ENCODE assay signal across 8 cellular contexts in the genomic region with DNA sequence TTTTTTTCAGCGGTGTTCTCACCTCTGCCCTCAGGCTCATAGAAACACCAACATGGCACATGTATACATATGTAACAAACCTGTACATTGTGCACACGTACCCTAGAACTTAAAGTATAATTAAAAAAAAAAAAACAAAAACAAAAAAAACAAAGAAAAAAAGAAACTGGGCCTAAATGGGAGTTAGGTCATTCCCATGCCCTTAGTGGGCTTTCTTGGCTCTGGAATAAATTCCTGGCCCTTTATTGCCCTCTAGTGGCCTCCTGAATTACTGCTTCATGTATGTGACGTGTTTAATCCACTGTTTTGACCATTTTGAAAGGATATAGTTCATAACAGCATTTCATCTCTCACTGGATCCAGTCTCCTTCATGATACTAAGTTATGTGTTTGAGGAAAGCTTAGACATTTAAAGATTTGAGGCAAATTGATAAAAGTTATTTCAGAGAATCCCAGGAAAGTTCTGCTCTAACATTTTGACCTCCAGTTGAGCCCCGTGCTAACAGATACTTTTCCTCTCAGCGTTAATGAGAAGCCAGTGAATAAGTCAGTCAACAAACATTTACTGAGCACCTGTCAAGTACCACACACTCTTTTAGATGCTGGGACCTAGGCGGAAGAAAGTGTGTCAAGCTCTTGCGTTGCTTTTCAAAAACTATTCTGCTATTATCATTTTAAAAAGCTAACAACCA. TPM values are rescaled to one million over a fixed set of nuclear protein-coding genes. Genes with fewer than 3 reads are reported as not detected.
DNase-seq lines count a peak whose midpoint lies in the region; ATAC-seq, FAIRE-seq and TF ChIP-seq lines count a peak whose summit lies in the region.

No MANE protein-coding gene starts in this region.

- TF ChIP-seq EP300 in sigmoid colon (IDR thresholded peaks at IDR 0.05), result no peak

- TF ChIP-seq CTCF in ascending aorta (IDR thresholded peaks at IDR 0.05), result peak; percentile 50 to 77 (median 75)
- peak; percentile 66 to 86 (median 79) for TF ChIP-seq CTCF in sigmoid colon (IDR thresholded peaks at IDR 0.05)

- H3K9me3 ChIP-seq in ascending aorta (peaks cover 5 to 13% of the 10 kb centered on the region in 2 donors), right cardiac atrium (ENCODE audit: control insufficient read depth, low read length) (peaks cover 2% of the 10 kb centered on the region), sigmoid colon (peaks cover 0 to 6% (median 2%) of the 10 kb centered on the region in 4 donors)

- ATAC-seq in right cardiac atrium (peak; percentile 72 to 73), GM21825 (IDR thresholded peaks at IDR 0.05; ENCODE audit: unreplicated experiment) (no peak)

- no peak overlapping the region for H3K4me3 ChIP-seq in ascending aorta
- H3K4me3 ChIP-seq in right cardiac atrium (ENCODE audit: low read length), result no peak overlapping the region
- H3K4me3 ChIP-seq in sigmoid colon, result no peak overlapping the region

- H3K27me3 ChIP-seq in ascending aorta (no peaks in the 10 kb centered on the region), right cardiac atrium (ENCODE audit: control insufficient read depth, insufficient read depth) (no peaks in the 10 kb centered on the region), sigmoid colon (no peaks in the 10 kb centered on the region)

- DNase-seq in COLO829 (ENCODE audit: low spot score) (peak; percentile 87), H54 (ENCODE audit: insufficient read length, low spot score) (peak; percentile 45), NCI-H446 treated with DMSO at 0.1 percent for 48 hours (lab: John Stamatoyannopoulos, UW) (peak; percentile 41), ascending aorta (ENCODE audit: low spot score in 2 of 2) (peak in 1 of 2 donors; percentile 74), right cardiac atrium (no peak), sigmoid colon (no peak)
- DNase-seq in activated T-cell treated with anti-CD3 and anti-CD28 coated beads, Interleukin-2, amount 50 U/mL, for 48 hours, result no peak

- TF ChIP-seq POLR2A in H54 (IDR thresholded peaks at IDR 0.05; ENCODE audit: low read depth, low read length) (no peak), sigmoid colon (IDR thresholded peaks at IDR 0.05) (no peak)

- FAIRE-seq in H54 (lab: Jason Lieb, UNC), result no peak

- H3K36me3 ChIP-seq in ascending aorta, result no peaks in the 10 kb centered on the region
- H3K36me3 ChIP-seq in sigmoid colon, result no peaks in the 10 kb centered on the region

- intact Hi-C loops in ascending aorta (cut with DNase I) (loop anchor here (2.0 kb wide), 1 partner anchor 54 kb away; a partner anchor contains a TSS), right cardiac atrium (cut with DNase I) (no loop called here), sigmoid colon (cut with DNase I) (loop anchor here (2.0 to 10.0 kb wide), 3 partner anchors 121 to 1708 kb away; no protein-coding TSS in a partner anchor)

- peak overlapping the region in 1 of 2 donors; percentile 25 for H3K27ac ChIP-seq in ascending aorta
- H3K27ac ChIP-seq in right cardiac atrium (ENCODE audit: low read length), result no peak overlapping the region
- H3K27ac ChIP-seq in sigmoid colon, result peak overlapping the region; percentile 27 to 76 (median 54)

- peaks cover 0 to 6% of the 10 kb centered on the region in 2 donors for H3K4me1 ChIP-seq in ascending aorta
- H3K4me1 ChIP-seq in right cardiac atrium (ENCODE audit: control insufficient read depth, insufficient read depth, low read length), result no peaks in the 10 kb centered on the region
- H3K4me1 ChIP-seq in sigmoid colon, result peaks cover 0 to 21% (median 17%) of the 10 kb centered on the region in 4 donors

- WGBS in right cardiac atrium, result 52% methylated on average over 7 of the region's 7 CpGs
- 55 to 64% methylated on average over 7 of the region's 7 CpGs for WGBS in sigmoid colon, 2 donors

RNA-seq across cellular contexts. Expression of a gene that starts 54.7 kb away (rescaled TPM):
- total RNA-seq in ascending aorta (17.5 TPM), right cardiac atrium (10 to 100 TPM; 72.2 to 86.9 (median 79.7) TPM), sigmoid colon (100 to 1,000 TPM in 3 of 4 donors, 10 to 100 TPM in 1; 99.5 to 184 (median 144) TPM)
- polyA plus RNA-seq in right cardiac atrium (78.0 TPM), sigmoid colon (10 to 100 TPM; 21.0 to 84.0 (median 24.3) TPM)

Comparison
In these comparisons a context has a peak if more than half of its experiments do, and no peak if none do; other contexts are left out.
1. DNase-seq: peak in COLO829 (single experiment), H54 (single experiment) and NCI-H446 treated with DMSO at 0.1 percent for 48 hours (single experiment); none in right cardiac atrium (0 of 3), sigmoid colon (single experiment) and activated T-cell treated with anti-CD3 and anti-CD28 coated beads, Interleukin-2, amount 50 U/mL, for 48 hours (0 of 2).
2. intact Hi-C loops: an anchor here in ascending aorta (2.0 kb wide) and sigmoid colon (2.0 to 10.0 kb wide); none called in right cardiac atrium.